ENCODE assay signal across 32 cellular contexts in genomic region chr11:134742956-134743808, GRCh38.
DNase-seq lines count a peak whose midpoint lies in the region; ATAC-seq, FAIRE-seq and TF ChIP-seq lines count a peak whose summit lies in the region.
"Had no signal": no experiment of that assay in that cellular context is flagged by ENCODE, and none has a peak within 500 bp of the region (broad histone marks: within the 10 kb centered on the region; RNA-seq: fewer than 3 reads in every experiment).

No MANE protein-coding gene starts in this region.

- peaks cover 4 to 19% of the 10 kb centered on the region in 2 donors for H3K27me3 Mint-ChIP-seq in CD8-positive, alpha-beta memory T cell
- H3K27me3 Mint-ChIP-seq in activated T-helper 2 cell treated with anti-CD3 and anti-CD28 coated beads, Interferon-gamma antibody, Interleukin-2, Interleukin-4, amounts not matched to agents 10 μg/mL and 5 μg/mL and 100 μg/mL, durations not matched to agents 14 hours and 24 hours and 36 hours (ENCODE audit: low read depth), result no peaks in the 10 kb centered on the region

- H3K36me3 ChIP-seq in KOPT-K1 (ENCODE audit: insufficient read depth, low read length) (no peaks in the 10 kb centered on the region), mesodermal cell (ENCODE audit: control insufficient read depth, insufficient read depth, low read length) (no peaks in the 10 kb centered on the region)
- no peaks in the 10 kb centered on the region for H3K36me3 ChIP-seq in CD8-positive, alpha-beta memory T cell (ENCODE audit: insufficient read depth, low read length)
- H3K36me3 ChIP-seq: esophagus muscularis mucosa, gastroesophageal sphincter, prostate gland, thoracic aorta, vagina had no signal

- H3K4me1 ChIP-seq in A549, result no peaks in the 10 kb centered on the region
- H3K4me1 ChIP-seq in mesodermal cell (ENCODE audit: control insufficient read depth, insufficient read depth, low read length, poor library complexity, severe bottlenecking), result peaks cover 39% of the 10 kb centered on the region
- H3K4me1 ChIP-seq in CD8-positive, alpha-beta memory T cell (ENCODE audit: insufficient read depth, low read length), result no peaks in the 10 kb centered on the region
- H3K4me1 ChIP-seq: esophagus muscularis mucosa, gastroesophageal sphincter, prostate gland, vagina had no signal

- H3K4me1 Mint-ChIP-seq in CD8-positive, alpha-beta memory T cell, result peaks cover 0 to 4% (median 1%) of the 10 kb centered on the region in 3 donors
- peaks cover 1% of the 10 kb centered on the region for H3K4me1 Mint-ChIP-seq in activated T-helper 2 cell treated with anti-CD3 and anti-CD28 coated beads, Interferon-gamma antibody, Interleukin-2, Interleukin-4, amounts not matched to agents 10 μg/mL and 5 μg/mL and 100 μg/mL, durations not matched to agents 14 hours and 24 hours and 36 hours (ENCODE audit: low read depth)
- H3K4me1 Mint-ChIP-seq: CD14-positive monocyte; stimulated activated memory B cell treated with anti-CD40 and anti-IgM and Interleukin-4, amounts not matched to agents 10 μg/mL and 1 μg/mL and 100 μg/mL, for 72 hours had no signal

- H3K27ac Mint-ChIP-seq in CD8-positive, alpha-beta memory T cell, result no peak overlapping the region
- no peak overlapping the region for H3K27ac Mint-ChIP-seq in activated T-helper 2 cell treated with anti-CD3 and anti-CD28 coated beads, Interferon-gamma antibody, Interleukin-2, Interleukin-4, amounts not matched to agents 10 μg/mL and 5 μg/mL and 100 μg/mL, durations not matched to agents 14 hours and 24 hours and 36 hours
- H3K27ac Mint-ChIP-seq: activated CD8-positive, alpha-beta T cell treated with anti-CD3 and anti-CD28 coated beads, Interleukin-2, amount 10 ng/mL, durations not matched to agents 7 days and 5 days; activated T-cell treated with anti-CD3 and anti-CD28 coated beads, Interleukin-2, amount 50 U/mL, for 72 hours; CD14-positive monocyte; stimulated activated memory B cell treated with anti-CD40 and anti-IgM and Interleukin-4, amounts not matched to agents 10 μg/mL and 1 μg/mL and 100 μg/mL, for 72 hours had no signal

- no peaks in the 10 kb centered on the region for H3K27me3 ChIP-seq in CD8-positive, alpha-beta memory T cell (ENCODE audit: insufficient read depth, low read length, poor library complexity, severe bottlenecking)
- H3K27me3 ChIP-seq: gastroesophageal sphincter, vagina had no signal

- CTCF ChIA-PET in A549 (lab: Yijun Ruan, JAX), result no interaction called here
- CTCF ChIA-PET in CD8-positive, alpha-beta memory T cell (lab: Charles Lee), result no interaction called here

- ATAC-seq in A549 (no peak), HG02798 (IDR thresholded peaks at IDR 0.05; ENCODE audit: poor library complexity, unreplicated experiment) (no peak)
- ATAC-seq: gastroesophageal sphincter; HCT116; stimulated activated memory B cell treated with anti-CD40 and anti-IgM and Interleukin-4, amounts not matched to agents 10 μg/mL and 1 μg/mL and 100 μg/mL, for 72 hours had no signal

- intact Hi-C loops in activated T-helper 2 cell treated with anti-CD3 and anti-CD28 coated beads, Interferon-gamma antibody, Interleukin-2, Interleukin-4, amounts not matched to agents 10 μg/mL and 5 μg/mL and 100 μg/mL, durations not matched to agents 14 hours and 24 hours and 36 hours (cut with micrococcal nuclease), result no loop called here

- DNase-seq in A549 (ENCODE audit: low read depth in 1 of 2, low spot score in 1 of 2) (no peak), dermis blood vessel endothelial cell (peak; percentile 2), GM03348 (ENCODE audit: low spot score) (no peak)
- no peak for DNase-seq in CD8-positive, alpha-beta memory T cell
- no peak for DNase-seq in activated T-helper 2 cell treated with anti-CD3 and anti-CD28 coated beads, Interferon-gamma antibody, Interleukin-2, Interleukin-4, amounts not matched to agents 10 μg/mL and 5 μg/mL and 100 μg/mL, durations not matched to agents 14 hours and 24 hours and 36 hours (ENCODE audit: low spot score)
- DNase-seq: ACHN; activated CD4-positive, alpha-beta T cell treated with anti-CD3 and anti-CD28 coated beads for 1 hour; activated naive CD4-positive, alpha-beta T cell treated with anti-CD3 and anti-CD28 coated beads, Interleukin-2, amount 50 U/mL, for 16 hours; DMS153; effector memory CD4-positive, alpha-beta T cell; Kasumi-1; midbrain; NCI-H1048; NCI-H187; NCI-H82; stimulated activated CD4-positive, alpha-beta T cell treated with anti-CD3 and anti-CD28 coated beads, Interleukin-2, amount 100 ng/mL, for 24 hours; SW 1271 had no signal

- H3K9me3 ChIP-seq in A549 (no peaks in the 10 kb centered on the region; the same call in 2 of the 3 replicates), KOPT-K1 (ENCODE audit: insufficient read depth, low read length, poor library complexity, severe bottlenecking) (peaks cover 7% of the 10 kb centered on the region), mesodermal cell (ENCODE audit: control insufficient read depth, low read length) (peaks cover 10% of the 10 kb centered on the region)
- no peaks in the 10 kb centered on the region for H3K9me3 ChIP-seq in CD8-positive, alpha-beta memory T cell (ENCODE audit: low read length)
- H3K9me3 ChIP-seq: prostate gland, thoracic aorta, vagina had no signal

- FAIRE-seq in A549 (lab: Jason Lieb, UNC), result no peak
- FAIRE-seq: G401.6, TTC549 had no signal

- no peak for TF ChIP-seq RAD21 in A549 (conservative IDR thresholded peaks at IDR 0.05 in 1 of 2, IDR thresholded peaks at IDR 0.05 in 1 of 2)

- WGBS in A549 (ENCODE audit: missing lambda C conversion rate), result 23% methylated on average over 12 of the region's 12 CpGs
- WGBS in mesodermal cell (ENCODE audit: insufficient coverage in 2 of 2), 2 experiments, result 49 to 64% methylated on average over 2 to 5 of the region's 12 CpGs

- POLR2A ChIA-PET in A549 (lab: Yijun Ruan, JAX), result no interaction called here
- POLR2A ChIA-PET in CD8-positive, alpha-beta memory T cell (lab: Charles Lee), result no interaction called here

- no peaks in the 10 kb centered on the region for H3K36me3 Mint-ChIP-seq in CD8-positive, alpha-beta memory T cell
- no peaks in the 10 kb centered on the region for H3K36me3 Mint-ChIP-seq in activated T-helper 2 cell treated with anti-CD3 and anti-CD28 coated beads, Interferon-gamma antibody, Interleukin-2, Interleukin-4, amounts not matched to agents 10 μg/mL and 5 μg/mL and 100 μg/mL, durations not matched to agents 14 hours and 24 hours and 36 hours (ENCODE audit: low read depth)
- H3K36me3 Mint-ChIP-seq: CD14-positive monocyte; stimulated activated memory B cell treated with anti-CD40 and anti-IgM and Interleukin-4, amounts not matched to agents 10 μg/mL and 1 μg/mL and 100 μg/mL, for 72 hours had no signal

- H3K9me3 Mint-ChIP-seq in CD8-positive, alpha-beta memory T cell, result peaks cover 0 to 1% (median 0%) of the 10 kb centered on the region in 5 donors
- no peaks in the 10 kb centered on the region for H3K9me3 Mint-ChIP-seq in activated T-helper 2 cell treated with anti-CD3 and anti-CD28 coated beads, Interferon-gamma antibody, Interleukin-2, Interleukin-4, amounts not matched to agents 10 μg/mL and 5 μg/mL and 100 μg/mL, durations not matched to agents 14 hours and 24 hours and 36 hours
- H3K9me3 Mint-ChIP-seq: activated T-cell treated with anti-CD3 and anti-CD28 coated beads, Interleukin-2, amount 50 U/mL, for 72 hours had no signal

- H3K4me3 ChIP-seq in A549 (no peak overlapping the region), mesodermal cell (ENCODE audit: extremely low read depth, insufficient read depth, low read length, poor library complexity, severe bottlenecking) (no peak overlapping the region)
- no peak overlapping the region for H3K4me3 ChIP-seq in CD8-positive, alpha-beta memory T cell (ENCODE audit: low read length)
- H3K4me3 ChIP-seq: esophagus muscularis mucosa, gastroesophageal sphincter, prostate gland, thoracic aorta, vagina had no signal

- H3K4me2 ChIP-seq in A549, result no peak overlapping the region

- no peak for TF ChIP-seq EP300 in A549 (IDR thresholded peaks at IDR 0.05)

- no peak for TF ChIP-seq POLR2A in A549 (IDR thresholded peaks at IDR 0.05; ENCODE audit: low read length)

- H3K4me3 Mint-ChIP-seq in CD8-positive, alpha-beta memory T cell, result no peak overlapping the region
- no peak overlapping the region for H3K4me3 Mint-ChIP-seq in activated T-helper 2 cell treated with anti-CD3 and anti-CD28 coated beads, Interferon-gamma antibody, Interleukin-2, Interleukin-4, amounts not matched to agents 10 μg/mL and 5 μg/mL and 100 μg/mL, durations not matched to agents 14 hours and 24 hours and 36 hours (ENCODE audit: low read depth)
- H3K4me3 Mint-ChIP-seq: activated CD8-positive, alpha-beta T cell treated with anti-CD3 and anti-CD28 coated beads, Interleukin-2, amount 10 ng/mL, durations not matched to agents 7 days and 5 days; activated T-cell treated with anti-CD3 and anti-CD28 coated beads, Interleukin-2, amount 50 U/mL, for 72 hours; CD14-positive monocyte; stimulated activated memory B cell treated with anti-CD40 and anti-IgM and Interleukin-4, amounts not matched to agents 10 μg/mL and 1 μg/mL and 100 μg/mL, for 72 hours had no signal

- H3K27ac ChIP-seq in A549 (no peak overlapping the region), KOPT-K1 (ENCODE audit: low read depth, low read length, poor library complexity, severe bottlenecking) (peak overlapping the region; percentile 40), mesodermal cell (ENCODE audit: low read depth, low read length, severe bottlenecking) (peak overlapping the region; percentile 85)
- H3K27ac ChIP-seq in CD8-positive, alpha-beta memory T cell (ENCODE audit: low read depth, low read length), result no peak overlapping the region
- H3K27ac ChIP-seq: esophagus muscularis mucosa, gastroesophageal sphincter, prostate gland, vagina had no signal

- no peak for TF ChIP-seq CTCF in A549 (IDR thresholded peaks at IDR 0.05)

TF ChIP-seq in A549, 52 proteins besides CTCF, POLR2A, EP300 and RAD21:
- TF ChIP-seq USF2 (IDR thresholded peaks at IDR 0.05), result peak; percentile 26; the same call in 1 of the 2 replicates
- no peak for TF ChIP-seq MAX (IDR thresholded peaks at IDR 0.05)
- TF ChIP-seq MAFK (IDR thresholded peaks at IDR 0.05; ENCODE audit: partially characterized antibody), result peak; percentile 37

Comparison
In these comparisons a context has a peak if more than half of its experiments do, and no peak if none do; other contexts are left out.
1. H3K27ac ChIP-seq: peak in KOPT-K1 (single experiment) and mesodermal cell (single experiment); none in A549 (0 of 2) and CD8-positive, alpha-beta memory T cell (single experiment).